Comparison of ENCODE assay signal across 8 cellular contexts in genomic region chr4:2469192-2469984, GRCh38. TPM values are rescaled to one million over a fixed set of nuclear protein-coding genes. Genes with fewer than 3 reads are reported as not detected.
A peak's percentile ranks its signal among the peaks of the same experiment; 100 is the strongest.
DNase-seq lines count a peak whose midpoint lies in the region; ATAC-seq and TF ChIP-seq lines count a peak whose summit lies in the region.

No MANE protein-coding gene starts in this region.

- peaks cover 71% of the 10 kb centered on the region for H3K79me2 ChIP-seq in mammary epithelial cell (ENCODE audit: insufficient read depth, low read length)

- CTCF ChIA-PET in mammary epithelial cell (lab: Charles Lee; ENCODE audit: low non-redundant PET) = no interaction called here

- BruUV-seq in mammary epithelial cell (replicated peaks; lab: Mats Ljungman, UMichigan) = no TSS peak

- peaks cover 4% of the 10 kb centered on the region for H3K9me3 ChIP-seq in WERI-Rb-1 (ENCODE audit: severe bottlenecking)
- no peaks in the 10 kb centered on the region for H3K9me3 ChIP-seq in mammary epithelial cell (replicated peaks; ENCODE audit: insufficient read depth, low read length)
- H3K9me3 ChIP-seq in left lung = no peaks in the 10 kb centered on the region

- H3K36me3 ChIP-seq in WERI-Rb-1 (peaks cover 53% of the 10 kb centered on the region), mammary epithelial cell (ENCODE audit: insufficient read depth, low read length) (peaks cover 15% of the 10 kb centered on the region), left lung (peaks cover 0 to 28% of the 10 kb centered on the region in 2 donors)

- H4K20me1 ChIP-seq in mammary epithelial cell (ENCODE audit: insufficient read depth, low read length) = peaks cover 5% of the 10 kb centered on the region

- H3K27me3 ChIP-seq in WERI-Rb-1 (ENCODE audit: insufficient read depth, low read depth, severe bottlenecking) = no peaks in the 10 kb centered on the region
- no peaks in the 10 kb centered on the region for H3K27me3 ChIP-seq in mammary epithelial cell (ENCODE audit: insufficient read depth, low read length)
- H3K27me3 ChIP-seq in left lung = no peaks in the 10 kb centered on the region

- in situ Hi-C loops in mammary epithelial cell (cut with MboI; ENCODE audit: low sequenced_read_pairs in 2 of 2) = loop anchor here in 1 of 2 donors (25.0 kb wide), 1 partner anchor 232 kb away; the partner anchor contains the start of genes HAUS3 and POLN

- ATAC-seq in GM21367 (IDR thresholded peaks at IDR 0.05; ENCODE audit: unreplicated experiment) (peak; percentile 42), left lung (peak; percentile 69)

- 3% methylated on average over 34 of the region's 78 CpGs for WGBS in mammary epithelial cell (ENCODE audit: low coverage, missing lambda C conversion rate)

- H3K4me3 ChIP-seq in WERI-Rb-1 (ENCODE audit: low read depth, low read length) = peak overlapping the region; percentile 86
- H3K4me3 ChIP-seq in mammary epithelial cell (replicated peaks in 1 of 3; ENCODE audit: insufficient read depth in 1 of 3, low read depth in 2 of 3, low read length in 3 of 3) = peak overlapping the region; percentile 82 to 98 (median 95)
- peak overlapping the region; percentile 78 to 98 for H3K4me3 ChIP-seq in left lung

- H3K4me1 ChIP-seq in mammary epithelial cell (ENCODE audit: insufficient read depth, low read length) (peaks cover 18% of the 10 kb centered on the region), left lung (peaks cover 14 to 46% of the 10 kb centered on the region in 2 donors)

- dilution Hi-C loops in mammary epithelial cell (cut with HindIII; ENCODE audit: low sequenced_read_pairs) = loop anchor here (5.0 kb wide), 1 partner anchor 43 kb away; no protein-coding TSS in a partner anchor

- intact Hi-C loops in mammary epithelial cell (cut with micrococcal nuclease) = loop anchor here (2.0 kb wide), 1 partner anchor 67 kb away; the partner anchor contains the start of gene FAM193A
- intact Hi-C loops in left lung (cut with DNase I) = no loop called here

- TF ChIP-seq CTCF in WERI-Rb-1 (IDR thresholded peaks at IDR 0.05; ENCODE audit: low read depth, low read length) = no peak
- TF ChIP-seq CTCF in mammary epithelial cell (conservative IDR thresholded peaks at IDR 0.05 in 1 of 2, IDR thresholded peaks at IDR 0.05 in 1 of 2; ENCODE audit: extremely low read depth in 1 of 2, insufficient read depth in 1 of 2, low read depth in 1 of 2, low read length in 2 of 2) = peak in 1 of 2 donors; percentile 4
- no peak for TF ChIP-seq CTCF in left lung (IDR thresholded peaks at IDR 0.05)

- peak; percentile 54 for DNase-seq in EH (ENCODE audit: low read depth)
- peak; percentile 17 for DNase-seq in HS-27A (ENCODE audit: low read depth)
- peak; percentile 53 for DNase-seq in WERI-Rb-1
- DNase-seq in mammary epithelial cell = peak; percentile 42
- peak; percentile 68 to 89 for DNase-seq in left lung
- DNase-seq in stimulated activated CD4-positive, alpha-beta T cell treated with anti-CD3 and anti-CD28 coated beads, TNF-alpha, amount 100 ng/mL, for 1 hour (ENCODE audit: low read depth in 3 of 3, low spot score in 1 of 3) = peak; percentile 28 to 57 (median 31)
- DNase-seq in cerebellar nuclear complex (lab: John Stamatoyannopoulos, UW) = no peak

- H3K27ac ChIP-seq in WERI-Rb-1 (peak overlapping the region; percentile 94), mammary epithelial cell (ENCODE audit: insufficient read depth, low read depth, low read length) (peak overlapping the region; percentile 74), left lung (peak overlapping the region; percentile 86 to 96)

- H3K4me2 ChIP-seq in mammary epithelial cell (ENCODE audit: insufficient read depth, low read depth, low read length) = peak overlapping the region; percentile 94

- peak overlapping the region; percentile 66 for H2AFZ ChIP-seq in mammary epithelial cell (ENCODE audit: low read depth, low read length)

- H3K9ac ChIP-seq in mammary epithelial cell (ENCODE audit: insufficient read depth, low read length) = peak overlapping the region; percentile 83

RNA-seq across cellular contexts. Expression of gene RNF4, which starts 0.5 kb away (rescaled TPM):
- total RNA-seq in mammary epithelial cell (10 to 100 TPM; 57.3 to 60.2 TPM), left lung (10 to 100 TPM; 42.2 to 46.2 TPM)
- polyA plus RNA-seq in mammary epithelial cell = 68.7 TPM
- 93.4 TPM for polyA minus RNA-seq in mammary epithelial cell

RNA-seq across cellular contexts. Expression of gene CFAP99, which starts 50.6 kb away (rescaled TPM):
- not detected for total RNA-seq in mammary epithelial cell
- not detected for polyA plus RNA-seq in mammary epithelial cell
- not detected for polyA minus RNA-seq in mammary epithelial cell
- total RNA-seq in left lung = 1 to 10 TPM; 1.3 to 2.6 TPM

RNA-seq across cellular contexts. Expression of gene ZFYVE28, which starts 50.9 kb away (rescaled TPM):
- total RNA-seq in mammary epithelial cell (1 to 10 TPM in 1 of 2 donors, under 1 TPM in 1; 0.83 to 1.1 TPM), left lung (10 to 100 TPM; 12.0 to 12.4 TPM)
- 0.95 TPM for polyA plus RNA-seq in mammary epithelial cell
- not detected for polyA minus RNA-seq in mammary epithelial cell

Comparison
In these comparisons a context has a peak if more than half of its experiments do, and no peak if none do; other contexts are left out.
1. DNase-seq: peak in EH (single experiment), HS-27A (single experiment), WERI-Rb-1 (single experiment), mammary epithelial cell (single experiment), left lung (2 of 2) and stimulated activated CD4-positive, alpha-beta T cell treated with anti-CD3 and anti-CD28 coated beads, TNF-alpha, amount 100 ng/mL, for 1 hour (3 of 3); none in cerebellar nuclear complex (0 of 2).
2. RNA of gene ZFYVE28, which starts 50.9 kb away (total RNA-seq): 12.0 to 12.4 TPM in left lung; 0.83 to 1.1 TPM in mammary epithelial cell; every median in the first group is over 4 times any median in the second.
3. Peak in every context shown above with its lines, with median percentiles within 50 percentile points of each other: H3K27ac ChIP-seq and H3K4me3 ChIP-seq.